12 cellular contexts compared by ENCODE assay signal in genomic region chr5:215256-215655, GRCh38. TPM values are rescaled to one million over a fixed set of nuclear protein-coding genes. Genes with fewer than 3 reads are reported as not detected.
DNase-seq lines count a peak whose midpoint lies in the region; ATAC-seq and TF ChIP-seq lines count a peak whose summit lies in the region.
"Not testable (repeated sequence)": the region's sequence is repeated elsewhere in the genome, so short reads cannot be mapped to it uniquely, and the experiment has no call there.
"Had no signal": no experiment of that assay in that cellular context is flagged by ENCODE, and none has a peak within 500 bp of the region (broad histone marks: within the 10 kb centered on the region; RNA-seq: fewer than 3 reads in every experiment).

No MANE protein-coding gene starts in this region.

- DNase-seq in Caki2 (ENCODE audit: low read depth) (peak; percentile 45), MG63 (peak; percentile 43), mammary epithelial cell (peak; percentile 27), kidney glomerular epithelial cell (lab: John Stamatoyannopoulos, UW) (peak; percentile 35)
- DNase-seq in activated CD4-positive, alpha-beta T cell treated with anti-CD3 and anti-CD28 coated beads for 36 hours; activated naive CD4-positive, alpha-beta T cell treated with anti-CD3 and anti-CD28 coated beads for 36 hours; progenitor cell of endocrine pancreas (ENCODE audit: low spot score, unreplicated experiment): not testable (repeated sequence)

- peak overlapping the region; percentile 90 for H3K27ac Mint-ChIP-seq in activated CD4-positive, alpha-beta T cell treated with anti-CD3 and anti-CD28 coated beads for 36 hours
- peak overlapping the region; percentile 82 for H3K27ac Mint-ChIP-seq in activated naive CD4-positive, alpha-beta T cell treated with anti-CD3 and anti-CD28 coated beads for 36 hours
- H3K27ac Mint-ChIP-seq in progenitor cell of endocrine pancreas = not testable (repeated sequence)

- peak overlapping the region; percentile 62 for H3K4me2 ChIP-seq in mammary epithelial cell (ENCODE audit: insufficient read depth, low read depth, low read length)

- H3K4me3 Mint-ChIP-seq in activated CD4-positive, alpha-beta T cell treated with anti-CD3 and anti-CD28 coated beads for 36 hours = peak overlapping the region; percentile 48
- peak overlapping the region; percentile 22 for H3K4me3 Mint-ChIP-seq in activated naive CD4-positive, alpha-beta T cell treated with anti-CD3 and anti-CD28 coated beads for 36 hours
- peak overlapping the region; percentile 20 for H3K4me3 Mint-ChIP-seq in progenitor cell of endocrine pancreas (ENCODE audit: low read depth)

- intact Hi-C loops in activated CD4-positive, alpha-beta T cell treated with anti-CD3 and anti-CD28 coated beads for 36 hours (cut with DNase I, micrococcal nuclease) = loop anchor here in 1 of 2 experiments (5.0 to 10.0 kb wide), 5 partner anchors 160 to 1587 kb away; partner anchors contain the start of genes BRD9, LPCAT1, NDUFS6 and TRIP13
- intact Hi-C loops in activated naive CD4-positive, alpha-beta T cell treated with anti-CD3 and anti-CD28 coated beads for 36 hours (cut with micrococcal nuclease) = loop anchor here (5.0 kb wide), 2 partner anchors 242 to 257 kb away; no protein-coding TSS in a partner anchor
- intact Hi-C loops in mammary epithelial cell (cut with micrococcal nuclease) = not testable (repeated sequence)

- not testable (repeated sequence) for H2AFZ ChIP-seq in mammary epithelial cell (ENCODE audit: low read depth, low read length)

- peaks cover 13% of the 10 kb centered on the region for H3K4me1 ChIP-seq in mammary epithelial cell (ENCODE audit: insufficient read depth, low read length)

- ATAC-seq in activated CD4-positive, alpha-beta T cell treated with anti-CD3 and anti-CD28 coated beads for 36 hours = peak; percentile 35

- not testable (repeated sequence) for TF ChIP-seq CTCF in mammary epithelial cell (conservative IDR thresholded peaks at IDR 0.05 in 1 of 2, IDR thresholded peaks at IDR 0.05 in 1 of 2; ENCODE audit: extremely low read depth in 1 of 2, insufficient read depth in 1 of 2, low read depth in 1 of 2, low read length in 2 of 2); progenitor cell of endocrine pancreas (IDR thresholded peaks at IDR 0.05; ENCODE audit: unreplicated experiment)

- peak overlapping the region; percentile 6; the same call in 1 of the 2 replicates for H3K4me3 ChIP-seq in MG63
- H3K4me3 ChIP-seq in mammary epithelial cell (replicated peaks in 1 of 3; ENCODE audit: insufficient read depth in 1 of 3, low read depth in 2 of 3, low read length in 3 of 3) = not testable (repeated sequence)

- H3K9me3 ChIP-seq in MG63; mammary epithelial cell (replicated peaks; ENCODE audit: insufficient read depth, low read length): not testable (repeated sequence)

- not testable (repeated sequence) for BruUV-seq in mammary epithelial cell (replicated peaks; lab: Mats Ljungman, UMichigan)

- H3K27me3 ChIP-seq in MG63; mammary epithelial cell (ENCODE audit: insufficient read depth, low read length): not testable (repeated sequence)

- H3K9ac ChIP-seq in mammary epithelial cell (ENCODE audit: insufficient read depth, low read length) = not testable (repeated sequence)

- peaks cover 59% of the 10 kb centered on the region for H3K79me2 ChIP-seq in mammary epithelial cell (ENCODE audit: insufficient read depth, low read length)

- not testable (repeated sequence) for H3K27ac ChIP-seq in mammary epithelial cell (ENCODE audit: insufficient read depth, low read depth, low read length)

- dilution Hi-C loops in mammary epithelial cell (cut with HindIII; ENCODE audit: low sequenced_read_pairs) = not testable (repeated sequence)

- H3K4me1 Mint-ChIP-seq in activated CD4-positive, alpha-beta T cell treated with anti-CD3 and anti-CD28 coated beads for 36 hours = peaks cover 39% of the 10 kb centered on the region
- H3K4me1 Mint-ChIP-seq in activated naive CD4-positive, alpha-beta T cell treated with anti-CD3 and anti-CD28 coated beads for 36 hours (ENCODE audit: low read depth) = peaks cover 40% of the 10 kb centered on the region
- peaks cover 19% of the 10 kb centered on the region for H3K4me1 Mint-ChIP-seq in progenitor cell of endocrine pancreas (ENCODE audit: low read depth)

- POLR2A ChIA-PET in activated CD4-positive, alpha-beta T cell treated with anti-CD3 and anti-CD28 coated beads for 36 hours (lab: Charles Lee) = not testable (repeated sequence)

- H4K20me1 ChIP-seq in mammary epithelial cell (ENCODE audit: insufficient read depth, low read length) = not testable (repeated sequence)

- WGBS in mammary epithelial cell (ENCODE audit: low coverage, missing lambda C conversion rate) = 56% methylated on average over 1 of the region's 2 CpGs

- H3K36me3 Mint-ChIP-seq in activated CD4-positive, alpha-beta T cell treated with anti-CD3 and anti-CD28 coated beads for 36 hours (ENCODE audit: low read depth) = peaks cover 21% of the 10 kb centered on the region
- H3K36me3 Mint-ChIP-seq in activated naive CD4-positive, alpha-beta T cell treated with anti-CD3 and anti-CD28 coated beads for 36 hours (ENCODE audit: low read depth) = peaks cover 23% of the 10 kb centered on the region
- H3K36me3 Mint-ChIP-seq in progenitor cell of endocrine pancreas (ENCODE audit: insufficient read depth) = not testable (repeated sequence)

- not testable (repeated sequence) for H3K36me3 ChIP-seq in MG63; mammary epithelial cell (ENCODE audit: insufficient read depth, low read length)

- not testable (repeated sequence) for H3K27me3 Mint-ChIP-seq in activated CD4-positive, alpha-beta T cell treated with anti-CD3 and anti-CD28 coated beads for 36 hours; activated naive CD4-positive, alpha-beta T cell treated with anti-CD3 and anti-CD28 coated beads for 36 hours (ENCODE audit: low read depth); progenitor cell of endocrine pancreas

- CTCF ChIA-PET in activated CD4-positive, alpha-beta T cell treated with anti-CD3 and anti-CD28 coated beads for 36 hours (lab: Charles Lee); activated naive CD4-positive, alpha-beta T cell treated with anti-CD3 and anti-CD28 coated beads for 36 hours (lab: Charles Lee); mammary epithelial cell (lab: Charles Lee; ENCODE audit: low non-redundant PET): not testable (repeated sequence)

- in situ Hi-C loops in Caki2 (cut with HindIII; ENCODE audit: low pct_unique_long_range_greater_than_20kb, low sequenced_read_pairs); mammary epithelial cell (cut with MboI; ENCODE audit: low sequenced_read_pairs in 2 of 2): not testable (repeated sequence)

- H3K9me3 Mint-ChIP-seq in activated CD4-positive, alpha-beta T cell treated with anti-CD3 and anti-CD28 coated beads for 36 hours (ENCODE audit: low read depth); activated naive CD4-positive, alpha-beta T cell treated with anti-CD3 and anti-CD28 coated beads for 36 hours; progenitor cell of endocrine pancreas (ENCODE audit: low read depth): not testable (repeated sequence)

RNA-seq across cellular contexts. Expression of gene CCDC127, which starts 2.7 kb away (rescaled TPM):
- total RNA-seq in Caki2 (2014; rRNA removed; shearing (Covaris generic); ENCODE audit: low replicate concordance) = 4.5 and 6.2 TPM in 2 replicates
- total RNA-seq in MG63 (2014; rRNA removed; shearing (Covaris generic); ENCODE audit: low replicate concordance) = 2.9 and 3.4 TPM in 2 replicates
- total RNA-seq in activated CD4-positive, alpha-beta T cell treated with anti-CD3 and anti-CD28 coated beads for 36 hours = 1 to 10 TPM; 6.0 to 7.0 TPM
- 1 to 10 TPM; 3.6 to 4.0 TPM for total RNA-seq in activated naive CD4-positive, alpha-beta T cell treated with anti-CD3 and anti-CD28 coated beads for 36 hours
- total RNA-seq in mammary epithelial cell (1 to 10 TPM; 4.5 to 7.4 TPM), progenitor cell of endocrine pancreas (8.8 and 10.1 TPM in 2 replicates)
- 3.1 TPM for polyA plus RNA-seq in mammary epithelial cell
- polyA minus RNA-seq in mammary epithelial cell = 1.8 TPM

RNA-seq across cellular contexts. Expression of gene SDHA, which starts 2.9 kb away (rescaled TPM):
- 81.3 and 93.4 TPM in 2 replicates for total RNA-seq in Caki2 (2014; rRNA removed; shearing (Covaris generic); ENCODE audit: low replicate concordance)
- 101 and 128 TPM in 2 replicates for total RNA-seq in MG63 (2014; rRNA removed; shearing (Covaris generic); ENCODE audit: low replicate concordance)
- total RNA-seq in activated CD4-positive, alpha-beta T cell treated with anti-CD3 and anti-CD28 coated beads for 36 hours = 100 to 1,000 TPM; 104 to 121 TPM
- 100 to 1,000 TPM; 133 to 136 TPM for total RNA-seq in activated naive CD4-positive, alpha-beta T cell treated with anti-CD3 and anti-CD28 coated beads for 36 hours
- total RNA-seq in mammary epithelial cell (100 to 1,000 TPM in 1 of 2 donors, 10 to 100 TPM in 1; 73.8 to 197 TPM), progenitor cell of endocrine pancreas (88.1 and 88.5 TPM in 2 replicates)
- 128 TPM for polyA plus RNA-seq in mammary epithelial cell
- polyA minus RNA-seq in mammary epithelial cell = 231 TPM

RNA-seq across cellular contexts. Expression of gene LRRC14B, which starts 24.0 kb away (rescaled TPM):
- total RNA-seq in Caki2 (2014; rRNA removed; shearing (Covaris generic); ENCODE audit: low replicate concordance) = not detected in 2 replicates
- total RNA-seq in MG63 (2014; rRNA removed; shearing (Covaris generic); ENCODE audit: low replicate concordance) = not detected in 2 replicates
- total RNA-seq in activated CD4-positive, alpha-beta T cell treated with anti-CD3 and anti-CD28 coated beads for 36 hours = under 1 TPM in 1 of 2 experiments, not detected in 1; 0.11 TPM
- total RNA-seq in activated naive CD4-positive, alpha-beta T cell treated with anti-CD3 and anti-CD28 coated beads for 36 hours = not detected
- total RNA-seq in mammary epithelial cell = not detected
- not detected for polyA plus RNA-seq in mammary epithelial cell
- not detected for polyA minus RNA-seq in mammary epithelial cell
- not detected in 2 replicates for total RNA-seq in progenitor cell of endocrine pancreas
- total RNA-seq: ascending aorta, colonic mucosa, left colon, suprapubic skin had no signal
- polyA plus RNA-seq: sigmoid colon had no signal

RNA-seq across cellular contexts. Expression of gene PDCD6, which starts 56.2 kb away (rescaled TPM):
- total RNA-seq in Caki2 (2014; rRNA removed; shearing (Covaris generic); ENCODE audit: low replicate concordance) = 107 and 119 TPM in 2 replicates
- 107 and 139 TPM in 2 replicates for total RNA-seq in MG63 (2014; rRNA removed; shearing (Covaris generic); ENCODE audit: low replicate concordance)
- 10 to 100 TPM; 69.5 to 91.6 TPM for total RNA-seq in activated CD4-positive, alpha-beta T cell treated with anti-CD3 and anti-CD28 coated beads for 36 hours
- total RNA-seq in activated naive CD4-positive, alpha-beta T cell treated with anti-CD3 and anti-CD28 coated beads for 36 hours = 10 to 100 TPM; 61.1 to 62.8 TPM
- total RNA-seq in mammary epithelial cell (100 to 1,000 TPM in 1 of 2 donors, 10 to 100 TPM in 1; 77.7 to 167 TPM), progenitor cell of endocrine pancreas (79.2 and 87.2 TPM in 2 replicates)
- 252 TPM for polyA plus RNA-seq in mammary epithelial cell
- 101 TPM for polyA minus RNA-seq in mammary epithelial cell
